ENCODE assay signal across 8 cellular contexts in genomic region chr6:40789143-40789764, GRCh38.
DNase-seq lines count a peak whose midpoint lies in the region; ATAC-seq lines count a peak whose summit lies in the region.
"Had no signal": no experiment of that assay in that cellular context is flagged by ENCODE, and none has a peak within 500 bp of the region (broad histone marks: within the 10 kb centered on the region; RNA-seq: fewer than 3 reads in every experiment).

No MANE protein-coding gene starts in this region.

- no peaks in the 10 kb centered on the region for H3K9me3 Mint-ChIP-seq in activated naive CD8-positive, alpha-beta T cell treated with anti-CD3 and anti-CD28 coated beads for 36 hours

- H3K27ac Mint-ChIP-seq in activated naive CD8-positive, alpha-beta T cell treated with anti-CD3 and anti-CD28 coated beads for 36 hours: peak overlapping the region; percentile 87

- H3K36me3 Mint-ChIP-seq in activated naive CD8-positive, alpha-beta T cell treated with anti-CD3 and anti-CD28 coated beads for 36 hours: peaks cover 2% of the 10 kb centered on the region

- peak; percentile 69 for ATAC-seq in HG03196 (IDR thresholded peaks at IDR 0.05; ENCODE audit: unreplicated experiment)
- ATAC-seq in HG02678 (IDR thresholded peaks at IDR 0.05; ENCODE audit: unreplicated experiment): no peak
- ATAC-seq in GM18870 (IDR thresholded peaks at IDR 0.05; ENCODE audit: unreplicated experiment): no peak
- ATAC-seq: HCT116 had no signal

- H3K4me1 Mint-ChIP-seq in activated naive CD8-positive, alpha-beta T cell treated with anti-CD3 and anti-CD28 coated beads for 36 hours: peaks cover 17% of the 10 kb centered on the region

- DNase-seq in GM19238 (ENCODE audit: insufficient read length, low spot score) (peak; percentile 42), occipital lobe (lab: John Stamatoyannopoulos, UW) (peak; percentile 24), NCI-H2029 (lab: John Stamatoyannopoulos, UW) (no peak)
- DNase-seq in activated naive CD8-positive, alpha-beta T cell treated with anti-CD3 and anti-CD28 coated beads for 36 hours: peak; percentile 45

- peak overlapping the region; percentile 19 for H3K4me3 Mint-ChIP-seq in activated naive CD8-positive, alpha-beta T cell treated with anti-CD3 and anti-CD28 coated beads for 36 hours

- no peaks in the 10 kb centered on the region for H3K27me3 Mint-ChIP-seq in activated naive CD8-positive, alpha-beta T cell treated with anti-CD3 and anti-CD28 coated beads for 36 hours
